ENCODE assay signal across 11 cellular contexts in genomic region chr17:49388692-49389513, GRCh38. TPM values are rescaled to one million over a fixed set of nuclear protein-coding genes. Genes with fewer than 3 reads are reported as not detected.
A peak's percentile ranks its signal among the peaks of the same experiment; 100 is the strongest.
DNase-seq lines count a peak whose midpoint lies in the region; ATAC-seq and TF ChIP-seq lines count a peak whose summit lies in the region.
"Had no signal": no experiment of that assay in that cellular context is flagged by ENCODE, and none has a peak within 500 bp of the region (broad histone marks: within the 10 kb centered on the region; RNA-seq: fewer than 3 reads in every experiment).

No MANE protein-coding gene starts in this region.

- H4K20me1 ChIP-seq in PC-9 (ENCODE audit: insufficient read depth) = no peaks in the 10 kb centered on the region

- DNase-seq in activated naive CD4-positive, alpha-beta T cell treated with anti-CD3 and anti-CD28 coated beads for 36 hours = no peak
- no peak for DNase-seq in activated naive CD4-positive, alpha-beta T cell treated with anti-CD3 and anti-CD28 coated beads, Interleukin-2, amount 50 U/mL, for 16 hours
- DNase-seq in PC-9 (no peak), ureter (ENCODE audit: low spot score) (no peak)
- no peak for DNase-seq in stimulated activated CD4-positive, alpha-beta T cell treated with anti-CD3 and anti-CD28 coated beads, Interleukin-4, amount 100 ng/mL, for 4 hours
- DNase-seq: cortex of kidney, NCI-H1436 had no signal

- no peaks in the 10 kb centered on the region for H3K9me2 ChIP-seq in PC-9 (ENCODE audit: insufficient read depth)

- no peaks in the 10 kb centered on the region for H3K9me3 ChIP-seq in PC-9 (ENCODE audit: insufficient read depth, low read depth)
- no peaks in the 10 kb centered on the region for H3K9me3 ChIP-seq in esophagus (ENCODE audit: control insufficient read depth in 2 of 2, insufficient read depth in 1 of 2, low read depth in 1 of 2, low read length in 1 of 2)
- H3K9me3 ChIP-seq: prostate gland had no signal

- intact Hi-C loops in activated naive CD4-positive, alpha-beta T cell treated with anti-CD3 and anti-CD28 coated beads for 36 hours (cut with micrococcal nuclease) = loop anchor here (1.0 to 5.0 kb wide), 2 partner anchors 27 to 162 kb away; partner anchors contain the start of gene ZNF652
- intact Hi-C loops in PC-9 (cut with micrococcal nuclease; ENCODE audit: unreplicated experiment) = no loop called here

- peaks cover 43% of the 10 kb centered on the region for H3K4me1 Mint-ChIP-seq in activated naive CD4-positive, alpha-beta T cell treated with anti-CD3 and anti-CD28 coated beads for 36 hours (ENCODE audit: low read depth)

- ATAC-seq in HG03045 (IDR thresholded peaks at IDR 0.05; ENCODE audit: unreplicated experiment) = no peak

- WGBS in esophagus, 2 donors = 87 to 90% methylated on average over 8 of the region's 8 CpGs

- H3K27ac ChIP-seq in PC-9 = 0 out of 2 replicates have a peak overlapping the region, but pooled peaks have one; percentile 50
- peak overlapping the region; percentile 9 to 34 for H3K27ac ChIP-seq in esophagus (ENCODE audit: low read depth in 2 of 2, low read length in 1 of 2)
- H3K27ac ChIP-seq in temporal lobe (ENCODE audit: low read depth, low read length) = peak overlapping the region; percentile 99

- H3K4me2 ChIP-seq in PC-9 = peak overlapping the region; percentile 65; the same call in 1 of the 2 replicates

- no peak for TF ChIP-seq CTCF in PC-9 (conservative IDR thresholded peaks at IDR 0.05)

- peaks cover 19% of the 10 kb centered on the region for H3F3A ChIP-seq in PC-9 (ENCODE audit: insufficient read depth, low read depth)

- CTCF ChIA-PET in activated naive CD4-positive, alpha-beta T cell treated with anti-CD3 and anti-CD28 coated beads for 36 hours (lab: Charles Lee) = interaction anchor here (0.6 to 3.7 kb wide), 11 partner anchors 8 to 382 kb away, joined by 3 to 26 read pairs (median 3); no protein-coding TSS in a partner anchor
- CTCF ChIA-PET in PC-9 (lab: Charles Lee) = no interaction called here

- peak overlapping the region; percentile 30 for H3K4me3 Mint-ChIP-seq in activated naive CD4-positive, alpha-beta T cell treated with anti-CD3 and anti-CD28 coated beads for 36 hours

- H3K9me3 Mint-ChIP-seq in activated naive CD4-positive, alpha-beta T cell treated with anti-CD3 and anti-CD28 coated beads for 36 hours = no peaks in the 10 kb centered on the region

- POLR2A ChIA-PET in PC-9 (lab: Charles Lee; ENCODE audit: unreplicated experiment) = no interaction called here

- H2AFZ ChIP-seq in PC-9 = no peak overlapping the region

- H3K27me3 Mint-ChIP-seq in activated naive CD4-positive, alpha-beta T cell treated with anti-CD3 and anti-CD28 coated beads for 36 hours (ENCODE audit: low read depth) = no peaks in the 10 kb centered on the region

- no peaks in the 10 kb centered on the region for H3K79me2 ChIP-seq in PC-9 (ENCODE audit: low read depth)

- H3K4me3 ChIP-seq in PC-9 (no peak overlapping the region), esophagus (ENCODE audit: low read depth in 1 of 2, low read length in 2 of 2) (no peak overlapping the region)
- H3K4me3 ChIP-seq: prostate gland had no signal

- H3K27me3 ChIP-seq in PC-9 (ENCODE audit: insufficient read depth, low read depth) (no peaks in the 10 kb centered on the region), esophagus (ENCODE audit: control insufficient read depth in 1 of 2, insufficient read depth in 2 of 2, low read length in 2 of 2) (no peaks in the 10 kb centered on the region)

- H3K36me3 ChIP-seq in PC-9 (ENCODE audit: low read depth) (no peaks in the 10 kb centered on the region), esophagus (ENCODE audit: control insufficient read depth in 2 of 2, insufficient read depth in 2 of 2, low read length in 1 of 2) (no peaks in the 10 kb centered on the region)
- H3K36me3 ChIP-seq: prostate gland had no signal

- peak overlapping the region; percentile 76 for H3K27ac Mint-ChIP-seq in activated naive CD4-positive, alpha-beta T cell treated with anti-CD3 and anti-CD28 coated beads for 36 hours

- BruUV-seq in PC-9 (replicated peaks; lab: Mats Ljungman, UMichigan) = no TSS peak

- H3K4me1 ChIP-seq in PC-9 (replicated peaks; ENCODE audit: insufficient read depth) = peaks cover 27% of the 10 kb centered on the region
- H3K4me1 ChIP-seq in esophagus (ENCODE audit: control insufficient read depth in 2 of 2, insufficient read depth in 2 of 2, low read length in 1 of 2) = peaks cover 0 to 18% of the 10 kb centered on the region in 2 donors

- H3K36me3 Mint-ChIP-seq in activated naive CD4-positive, alpha-beta T cell treated with anti-CD3 and anti-CD28 coated beads for 36 hours (ENCODE audit: low read depth) = no peaks in the 10 kb centered on the region

RNA-seq across cellular contexts. Expression of gene PHB1, which starts 25.8 kb away (rescaled TPM):
- total RNA-seq in activated naive CD4-positive, alpha-beta T cell treated with anti-CD3 and anti-CD28 coated beads for 36 hours = 100 to 1,000 TPM; 390 to 404 TPM
- total RNA-seq in PC-9 (2021) = 197 and 244 TPM in 2 replicates
- 100 to 1,000 TPM in 1 of 2 donors, 10 to 100 TPM in 1; 53.6 to 164 TPM for polyA plus RNA-seq in esophagus
- total RNA-seq in temporal lobe = 36.4 TPM
- total RNA-seq in ureter = 172 TPM

RNA-seq across cellular contexts. Expression of gene ZNF652, which starts 26.9 kb away (rescaled TPM):
- total RNA-seq in activated naive CD4-positive, alpha-beta T cell treated with anti-CD3 and anti-CD28 coated beads for 36 hours = 1 to 10 TPM; 5.5 to 5.8 TPM
- 44.8 and 49.8 TPM in 2 replicates for total RNA-seq in PC-9 (2021)
- 10 to 100 TPM in 1 of 2 donors, 1 to 10 TPM in 1; 6.5 to 18.5 TPM for polyA plus RNA-seq in esophagus
- 31.5 TPM for total RNA-seq in temporal lobe
- 44.6 TPM for total RNA-seq in ureter

Comparison
In these comparisons a context has a peak if more than half of its experiments do, and no peak if none do; other contexts are left out.
1. H3K27ac ChIP-seq: peak in every context shown above with its lines; median percentile 99 in temporal lobe; 50 in PC-9; 22 in esophagus.